7 cellular contexts compared by ENCODE assay signal in genomic region chr19:50051224-50051895, GRCh38. TPM values are rescaled to one million over a fixed set of nuclear protein-coding genes. Genes with fewer than 3 reads are reported as not detected.
A peak's percentile ranks its signal among the peaks of the same experiment; 100 is the strongest.
DNase-seq lines count a peak whose midpoint lies in the region; ATAC-seq and TF ChIP-seq lines count a peak whose summit lies in the region.
"Not testable (repeated sequence)": the region's sequence is repeated elsewhere in the genome, so short reads cannot be mapped to it uniquely, and the experiment has no call there.

No MANE protein-coding gene starts in this region.

- H3K4me3 Mint-ChIP-seq in activated T-cell treated with anti-CD3 and anti-CD28 coated beads, Interleukin-2, amount 50 U/mL, for 4 hours, result peak overlapping the region; percentile 85
- H3K4me3 Mint-ChIP-seq in central memory CD8-positive, alpha-beta T cell, result peak overlapping the region; percentile 87

- in situ Hi-C loops in Panc1 (cut with HindIII; ENCODE audit: low pct_unique_long_range_greater_than_20kb, low sequenced_read_pairs), result not testable (repeated sequence)

- not testable (repeated sequence) for H3K36me3 ChIP-seq in Panc1 (ENCODE audit: control insufficient read depth, insufficient read depth, low read length); muscle layer of colon (ENCODE audit: insufficient read depth, low read length)

- POLR2A ChIA-PET in Panc1 (lab: Charles Lee), result not testable (repeated sequence)

- CTCF ChIA-PET in Panc1 (lab: Charles Lee), result interaction anchor here (0.7 kb wide), 1 partner anchor 17 kb away, joined by 3 read pairs; no protein-coding TSS in a partner anchor

- not testable (repeated sequence) for H3K27me3 ChIP-seq in Panc1 (ENCODE audit: control insufficient read depth, insufficient read depth, low read length); muscle layer of colon (ENCODE audit: control insufficient read depth in 1 of 2, insufficient read depth in 2 of 2, low read length in 2 of 2)

- not testable (repeated sequence) for H3K9me3 Mint-ChIP-seq in activated T-cell treated with anti-CD3 and anti-CD28 coated beads, Interleukin-2, amount 50 U/mL, for 4 hours; central memory CD8-positive, alpha-beta T cell

- H3K9me3 ChIP-seq in Panc1 (ENCODE audit: control insufficient read depth, insufficient read depth, low read depth, low read length), result peaks cover 16% of the 10 kb centered on the region
- H3K9me3 ChIP-seq in muscle layer of colon (ENCODE audit: low read length), result not testable (repeated sequence)

- H3K36me3 Mint-ChIP-seq in activated T-cell treated with anti-CD3 and anti-CD28 coated beads, Interleukin-2, amount 50 U/mL, for 4 hours (ENCODE audit: insufficient read depth), result peaks cover 18% of the 10 kb centered on the region
- not testable (repeated sequence) for H3K36me3 Mint-ChIP-seq in central memory CD8-positive, alpha-beta T cell (ENCODE audit: insufficient read depth)

- TF ChIP-seq CTCF in Panc1 (IDR thresholded peaks at IDR 0.05); foreskin fibroblast (IDR thresholded peaks at IDR 0.05; ENCODE audit: low read depth, low read length): not testable (repeated sequence)

- intact Hi-C loops in Panc1 (cut with micrococcal nuclease; ENCODE audit: unreplicated experiment), result not testable (repeated sequence)

- DNase-seq in EH (ENCODE audit: low read depth), result peak; percentile 8
- DNase-seq in Panc1 (ENCODE audit: low read depth, low spot score); activated T-cell treated with anti-CD3 and anti-CD28 coated beads, Interleukin-2, amount 50 U/mL, for 4 hours; central memory CD8-positive, alpha-beta T cell (ENCODE audit: low spot score in 2 of 2); foreskin fibroblast; skeletal muscle cell (ENCODE audit: low read depth): not testable (repeated sequence)

- H3K4me1 Mint-ChIP-seq in activated T-cell treated with anti-CD3 and anti-CD28 coated beads, Interleukin-2, amount 50 U/mL, for 4 hours (ENCODE audit: low read depth), result peaks cover 12% of the 10 kb centered on the region
- H3K4me1 Mint-ChIP-seq in central memory CD8-positive, alpha-beta T cell, result peaks cover 14% of the 10 kb centered on the region

- H3K4me1 ChIP-seq in Panc1 (ENCODE audit: control insufficient read depth, insufficient read depth, low read length); muscle layer of colon (ENCODE audit: insufficient read depth, low read length): not testable (repeated sequence)

- 0 out of 2 replicates have a peak overlapping the region, but pooled peaks have one; percentile 12 for H3K27ac ChIP-seq in Panc1 (ENCODE audit: low read length)
- not testable (repeated sequence) for H3K27ac ChIP-seq in muscle layer of colon (ENCODE audit: low read depth, low read length)

- not testable (repeated sequence) for ATAC-seq in Panc1; activated T-cell treated with anti-CD3 and anti-CD28 coated beads, Interleukin-2, amount 50 U/mL, for 4 hours; central memory CD8-positive, alpha-beta T cell (replicated peaks; ENCODE audit: extremely low read depth, poor library complexity, severe bottlenecking)

- H3K27me3 Mint-ChIP-seq in activated T-cell treated with anti-CD3 and anti-CD28 coated beads, Interleukin-2, amount 50 U/mL, for 4 hours (ENCODE audit: low read depth); central memory CD8-positive, alpha-beta T cell: not testable (repeated sequence)

- not testable (repeated sequence) for BruUV-seq in Panc1 (replicated peaks; lab: Mats Ljungman, UMichigan)

- not testable (repeated sequence) for H3K9ac ChIP-seq in muscle layer of colon (ENCODE audit: low read length)

- H3K27ac Mint-ChIP-seq in central memory CD8-positive, alpha-beta T cell (ENCODE audit: low read depth), result peak overlapping the region; percentile 91

- H3K4me3 ChIP-seq in Panc1 (ENCODE audit: low read depth in 2 of 2, low read length in 2 of 2) (peak overlapping the region; percentile 55 to 57), foreskin fibroblast (ENCODE audit: low read depth in 1 of 2, low read length in 2 of 2) (peak overlapping the region; percentile 55 to 63), muscle layer of colon (ENCODE audit: low read depth in 1 of 2, low read length in 2 of 2) (peak overlapping the region; percentile 43 to 62), skeletal muscle cell (ENCODE audit: low read depth, low read length) (peak overlapping the region; percentile 41)

RNA-seq across cellular contexts. Expression of gene ZNF473, which starts 25.6 kb away (rescaled TPM):
- 11.7 TPM for total RNA-seq in Panc1 (2021; ENCODE audit: unreplicated experiment)
- polyA plus RNA-seq in Panc1 (2012; ENCODE audit: insufficient read length), result 6.6 TPM
- 10 to 100 TPM in 2 of 3 donors, 1 to 10 TPM in 1; 9.5 to 12.7 (median 10.1) TPM for total RNA-seq in activated T-cell treated with anti-CD3 and anti-CD28 coated beads, Interleukin-2, amount 50 U/mL, for 4 hours

RNA-seq across cellular contexts. Expression of gene VRK3, which starts 26.2 kb away (rescaled TPM):
- 32.6 TPM for total RNA-seq in Panc1 (2021; ENCODE audit: unreplicated experiment)
- 20.2 TPM for polyA plus RNA-seq in Panc1 (2012; ENCODE audit: insufficient read length)
- 10 to 100 TPM; 40.5 to 45.8 (median 40.5) TPM for total RNA-seq in activated T-cell treated with anti-CD3 and anti-CD28 coated beads, Interleukin-2, amount 50 U/mL, for 4 hours
